8 cellular contexts compared by ENCODE assay signal in the genomic region with DNA sequence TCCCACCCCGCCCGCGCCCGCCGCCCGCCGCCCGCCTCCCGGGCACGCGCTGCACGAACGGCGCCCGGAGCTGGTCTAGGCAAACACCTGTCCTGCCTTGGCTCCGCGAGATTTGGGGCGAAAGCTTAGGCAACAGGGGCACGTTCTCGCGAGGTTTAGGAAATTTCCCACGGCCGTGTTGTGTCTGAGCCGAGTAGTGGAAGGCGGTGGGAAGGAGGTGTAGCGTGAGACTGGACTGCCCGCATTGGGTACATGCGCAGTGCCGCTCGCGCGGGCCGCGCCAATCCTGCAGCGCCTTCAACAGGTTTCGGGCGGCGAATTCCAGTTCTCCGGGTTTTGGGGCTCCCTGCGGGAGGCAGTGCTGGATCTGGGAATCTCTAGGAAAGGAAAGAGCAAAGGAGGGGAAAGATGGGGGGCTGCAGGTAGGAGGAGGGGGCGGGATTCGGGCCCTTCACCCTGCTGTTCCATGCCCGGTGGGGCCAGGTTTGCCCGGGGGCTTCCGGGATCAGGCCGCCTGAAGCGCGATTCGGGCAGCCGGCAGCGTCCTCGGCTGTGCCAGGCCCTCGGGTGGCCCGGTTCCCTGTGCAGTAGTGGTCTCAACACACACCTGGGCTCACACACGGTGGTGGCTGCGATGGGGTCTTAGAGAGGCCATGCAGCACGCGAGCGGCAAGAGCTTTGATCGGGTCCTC. TPM values are rescaled to one million over a fixed set of nuclear protein-coding genes. Genes with fewer than 3 reads are reported as not detected.
DNase-seq lines count a peak whose midpoint lies in the region; ATAC-seq and TF ChIP-seq lines count a peak whose summit lies in the region.

No MANE protein-coding gene starts in this region.

- peak overlapping the region; percentile 77 to 79 for H3K4me3 ChIP-seq in ascending aorta
- H3K4me3 ChIP-seq in right cardiac atrium (ENCODE audit: low read length): peak overlapping the region; percentile 98
- peak overlapping the region; percentile 77 to 89 for H3K4me3 ChIP-seq in uterus

- H3K27me3 ChIP-seq in ascending aorta: no peaks in the 10 kb centered on the region
- H3K27me3 ChIP-seq in right cardiac atrium (ENCODE audit: control insufficient read depth, insufficient read depth): no peaks in the 10 kb centered on the region
- no peaks in the 10 kb centered on the region for H3K27me3 ChIP-seq in uterus

- under 1% methylated on average over 60 of the region's 60 CpGs for WGBS in right cardiac atrium

- TF ChIP-seq POLR2A in uterus (IDR thresholded peaks at IDR 0.05): peak in 1 of 2 donors; percentile 49

- TF ChIP-seq CTCF in ascending aorta (IDR thresholded peaks at IDR 0.05) (peak in 2 of 3 experiments; percentile 4 to 14), uterus (IDR thresholded peaks at IDR 0.05) (peak in 3 of 4 experiments; percentile 10 to 26 (median 23))

- H3K9me3 ChIP-seq in ascending aorta (peaks cover 11 to 17% of the 10 kb centered on the region in 2 donors), right cardiac atrium (ENCODE audit: control insufficient read depth, low read length) (no peaks in the 10 kb centered on the region), uterus (no peaks in the 10 kb centered on the region)

- DNase-seq in NCI-H187 (lab: John Stamatoyannopoulos, UW) (peak; percentile 99), T-helper 2 cell (peak; percentile 84 to 100 (median 96)), ascending aorta (ENCODE audit: low spot score in 2 of 2) (peak; percentile 98 to 99), right cardiac atrium (peak; percentile 98 to 99 (median 98)), pulmonary artery endothelial cell (ENCODE audit: low read depth, low spot score) (peak; percentile 99), uterus (peak; percentile 97 to 99)

- H3K27ac ChIP-seq in ascending aorta (peak overlapping the region; percentile 97 to 99), right cardiac atrium (ENCODE audit: low read length) (peak overlapping the region; percentile 95), uterus (peak overlapping the region; percentile 98 to 99)

- intact Hi-C loops in ascending aorta (cut with DNase I): loop anchor here (1.0 to 10.0 kb wide), 11 partner anchors 80 to 685 kb away; a partner anchor contains a TSS
- intact Hi-C loops in right cardiac atrium (cut with DNase I): loop anchor here in 3 of 4 donors (5.0 to 10.0 kb wide), 4 partner anchors 83 to 337 kb away; no protein-coding TSS in a partner anchor
- intact Hi-C loops in uterus (cut with DNase I; ENCODE audit: low total_unique reads): no loop called here

- peaks cover 0 to 23% of the 10 kb centered on the region in 2 donors for H3K4me1 ChIP-seq in ascending aorta
- H3K4me1 ChIP-seq in right cardiac atrium (ENCODE audit: control insufficient read depth, insufficient read depth, low read length): no peaks in the 10 kb centered on the region
- H3K4me1 ChIP-seq in uterus: no peaks in the 10 kb centered on the region

- no peaks in the 10 kb centered on the region for H3K36me3 ChIP-seq in ascending aorta
- no peaks in the 10 kb centered on the region for H3K36me3 ChIP-seq in uterus

- peak; percentile 74 for ATAC-seq in GM18502 (IDR thresholded peaks at IDR 0.05; ENCODE audit: poor library complexity, unreplicated experiment)
- ATAC-seq in HG02943 (IDR thresholded peaks at IDR 0.05; ENCODE audit: low read depth, unreplicated experiment): peak; percentile 78
- ATAC-seq in right cardiac atrium: peak; percentile 96

RNA-seq across cellular contexts. Expression of a gene that starts 1.2 kb away (rescaled TPM):
- total RNA-seq in ascending aorta: 17.6 TPM
- total RNA-seq in right cardiac atrium: 10 to 100 TPM; 42.1 to 45.9 (median 44.2) TPM
- 22.2 TPM for polyA plus RNA-seq in right cardiac atrium
- total RNA-seq in pulmonary artery endothelial cell: 38.8 and 44.5 TPM in 2 replicates
- total RNA-seq in uterus: 100 to 1,000 TPM in 2 of 4 donors, 10 to 100 TPM in 2; 42.9 to 238 (median 75.2) TPM

Comparison
In these comparisons a context has a peak if more than half of its experiments do, and no peak if none do; other contexts are left out.
1. Peak in every context shown above with its lines: DNase-seq, ATAC-seq, H3K4me3 ChIP-seq and H3K27ac ChIP-seq.